7 cellular contexts compared by ENCODE assay signal in the genomic region with DNA sequence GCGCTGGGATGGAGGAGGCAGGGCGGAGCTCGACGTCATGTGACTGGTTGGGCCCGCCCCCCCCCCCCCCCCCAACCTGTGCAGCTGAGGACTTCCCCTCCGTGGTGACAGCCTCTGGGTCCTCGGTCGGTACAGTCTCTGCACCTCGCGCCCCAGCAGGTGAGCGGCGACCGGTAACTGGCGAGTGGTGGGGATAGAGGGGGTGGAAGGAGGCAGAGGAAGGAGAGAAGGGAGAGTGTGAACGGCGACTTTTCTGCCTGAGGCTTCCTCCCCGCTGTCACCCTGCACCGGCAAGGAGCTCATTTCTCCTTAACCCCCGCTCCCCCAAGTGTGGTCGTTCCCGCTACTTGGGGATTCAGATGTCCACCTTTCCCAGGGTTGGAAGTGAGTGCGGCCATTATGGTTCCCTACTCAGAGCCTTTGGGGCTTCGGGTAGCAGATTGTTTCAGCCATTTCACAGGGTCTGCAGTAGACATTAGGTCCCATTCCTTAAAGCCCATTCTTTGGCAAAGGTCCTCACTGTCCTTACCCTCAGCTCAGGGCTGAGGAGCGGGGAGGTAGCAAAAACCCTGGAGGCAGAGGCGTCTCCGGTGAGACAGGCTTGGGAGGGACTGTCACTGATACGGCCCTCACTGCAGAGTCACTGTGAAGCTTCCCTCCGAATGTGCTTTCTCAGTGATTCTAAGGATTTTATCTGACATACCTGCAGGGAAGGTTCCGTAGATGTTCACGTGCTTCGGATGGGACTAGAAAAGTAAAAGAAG. TPM values are rescaled to one million over a fixed set of nuclear protein-coding genes. Genes with fewer than 3 reads are reported as not detected.
DNase-seq lines count a peak whose midpoint lies in the region; FAIRE-seq and TF ChIP-seq lines count a peak whose summit lies in the region.

A gene (plus strand): TSS at position 81 of the 764 bp plus-strand sequence. CDS start 31,719 bp downstream, outside the sequence.

- H3K9me3 ChIP-seq in HAP-1 = no peaks in the 10 kb centered on the region

- H3K4me3 ChIP-seq in HAP-1 = peak within 1 kb of the TSS; percentile 84

- FAIRE-seq in GM12892 (lab: Jason Lieb, UNC) = peak; percentile 77

- H3K4me1 ChIP-seq in HAP-1 = peaks cover 29% of the 10 kb centered on the region

- DNase-seq in GM12892 (ENCODE audit: insufficient read length) (peak; percentile 61), HAP-1 (ENCODE audit: low spot score in 2 of 2) (peak in 1 of 2 experiments; percentile 73), NAMALWA (ENCODE audit: low spot score) (peak; percentile 53), ecto neural progenitor cell (ENCODE audit: low spot score) (peak; percentile 86), mesenteric fat pad (ENCODE audit: low spot score) (no peak)
- peak; percentile 64 to 69 for DNase-seq in activated CD4-positive, alpha-beta T cell treated with anti-CD3 and anti-CD28 coated beads, Interleukin-2, amount 50 U/mL, for 48 hours
- peak; percentile 31 for DNase-seq in stimulated activated CD8-positive, alpha-beta memory T cell treated with anti-CD3 and anti-CD28 coated beads, Interleukin-15, amount 100 ng/mL, for 24 hours (ENCODE audit: low read depth)

- TF ChIP-seq POLR2A in GM12892 (IDR thresholded peaks at IDR 0.05; ENCODE audit: low read depth, low read length) = peak; percentile 66; the same call in 1 of the 2 replicates

- H3K36me3 ChIP-seq in HAP-1 (replicated peaks) = no peaks in the 10 kb centered on the region

- in situ Hi-C loops in HAP-1 (cut with MboI; ENCODE audit: low sequenced_read_pairs) = loop anchor here (25.0 kb wide), 1 partner anchor 165 kb away; no protein-coding TSS in a partner anchor

- no peaks in the 10 kb centered on the region for H3K27me3 ChIP-seq in HAP-1 (ENCODE audit: low read depth)

RNA-seq across cellular contexts. Expression of the gene that starts here (rescaled TPM):
- polyA plus RNA-seq in GM12892 (2012; ENCODE audit: missing spikeins) = 28.8 TPM
- total RNA-seq in mesenteric fat pad = 69.5 TPM
